ENCODE assay signal across 8 cellular contexts in genomic region chr19:58326914-58327726, GRCh38. TPM values are rescaled to one million over a fixed set of nuclear protein-coding genes. Genes with fewer than 3 reads are reported as not detected.
DNase-seq lines count a peak whose midpoint lies in the region; ATAC-seq and TF ChIP-seq lines count a peak whose summit lies in the region.

Gene ZSCAN22, plus strand, starts transcription at chr19:58326994. Its CDS starts 7,809 bp downstream, at chr19:58334803.

- H3K27me3 Mint-ChIP-seq in CD4-positive, CD25-positive, alpha-beta regulatory T cell: no peaks in the 10 kb centered on the region

- peaks cover 22% of the 10 kb centered on the region for H3K4me1 ChIP-seq in CD4-positive, CD25-positive, alpha-beta regulatory T cell (ENCODE audit: control insufficient read depth, insufficient read depth, low read length, poor library complexity, severe bottlenecking)
- peaks cover 19 to 23% of the 10 kb centered on the region in 2 donors for H3K4me1 ChIP-seq in duodenal mucosa (ENCODE audit: control insufficient read depth in 1 of 2, insufficient read depth in 2 of 2, low read length in 2 of 2)

- H3K36me3 Mint-ChIP-seq in CD4-positive, CD25-positive, alpha-beta regulatory T cell: peaks cover 4% of the 10 kb centered on the region

- peaks cover 0 to 7% (median 2%) of the 10 kb centered on the region in 4 donors for H3K4me1 Mint-ChIP-seq in CD4-positive, CD25-positive, alpha-beta regulatory T cell

- peak within 1 kb of the TSS; percentile 64 for H3K27ac ChIP-seq in CD4-positive, CD25-positive, alpha-beta regulatory T cell (ENCODE audit: insufficient read depth, low read length, poor library complexity, severe bottlenecking)
- H3K27ac ChIP-seq in duodenal mucosa (ENCODE audit: low read depth, low read length): peak within 1 kb of the TSS; percentile 79

- TF ChIP-seq CTCF in lower leg skin (IDR thresholded peaks at IDR 0.05): peak in 1 of 3 donors; percentile 7

- no peaks in the 10 kb centered on the region for H3K27me3 ChIP-seq in CD4-positive, CD25-positive, alpha-beta regulatory T cell (ENCODE audit: control insufficient read depth, insufficient read depth, low read length)
- H3K27me3 ChIP-seq in duodenal mucosa (ENCODE audit: control insufficient read depth in 1 of 2, insufficient read depth in 2 of 2, low read length in 2 of 2): no peaks in the 10 kb centered on the region

- H3K36me3 ChIP-seq in CD4-positive, CD25-positive, alpha-beta regulatory T cell (ENCODE audit: control insufficient read depth, insufficient read depth, low read length): no peaks in the 10 kb centered on the region
- H3K36me3 ChIP-seq in duodenal mucosa (ENCODE audit: control insufficient read depth in 1 of 2, insufficient read depth in 2 of 2, low read length in 2 of 2): peaks cover 0 to 6% of the 10 kb centered on the region in 2 donors

- peak within 1 kb of the TSS; percentile 80 to 83 for H3K9ac ChIP-seq in duodenal mucosa (ENCODE audit: low read depth in 1 of 2, low read length in 2 of 2)

- H3K27ac Mint-ChIP-seq in CD4-positive, CD25-positive, alpha-beta regulatory T cell: no peak within 1 kb of the TSS

- peak; percentile 83 to 94 (median 83) for DNase-seq in CD4-positive, CD25-positive, alpha-beta regulatory T cell
- peak; percentile 90 for DNase-seq in NCI-H526 treated with DMSO at 0.1 percent for 48 hours (lab: John Stamatoyannopoulos, UW)
- peak; percentile 72 to 87 for DNase-seq in activated CD4-positive, alpha-beta T cell treated with anti-CD3 and anti-CD28 coated beads, Interleukin-2, amount 50 U/mL, for 24 hours (ENCODE audit: low read depth in 1 of 2, low spot score in 1 of 2)
- peak; percentile 96 to 99 for DNase-seq in lower leg skin (ENCODE audit: low spot score in 2 of 2)
- peak; percentile 91 for DNase-seq in stimulated activated CD4-positive, alpha-beta T cell treated with anti-CD3 and anti-CD28 coated beads, Interleukin-4, amount 100 ng/mL, for 24 hours

- intact Hi-C loops in lower leg skin (cut with DNase I; ENCODE audit: low total_unique reads): no loop called here

- WGBS in lower leg skin, 2 donors: 0% methylated on average over 53 to 62 of the region's 62 CpGs

- H3K4me3 Mint-ChIP-seq in CD4-positive, CD25-positive, alpha-beta regulatory T cell: no peak within 1 kb of the TSS

- no peaks in the 10 kb centered on the region for H3K9me3 Mint-ChIP-seq in CD4-positive, CD25-positive, alpha-beta regulatory T cell

- H3K9me3 ChIP-seq in CD4-positive, CD25-positive, alpha-beta regulatory T cell (ENCODE audit: control insufficient read depth in 2 of 2, low read length in 2 of 2): no peaks in the 10 kb centered on the region
- H3K9me3 ChIP-seq in duodenal mucosa (ENCODE audit: control insufficient read depth in 1 of 2, low read length in 2 of 2): no peaks in the 10 kb centered on the region

- ATAC-seq in CD4-positive, CD25-positive, alpha-beta regulatory T cell (ENCODE audit: low read depth in 2 of 2): peak; percentile 95
- peak; percentile 89 for ATAC-seq in GM19395 (IDR thresholded peaks at IDR 0.05; ENCODE audit: unreplicated experiment)
- ATAC-seq in HG03520 (IDR thresholded peaks at IDR 0.05; ENCODE audit: unreplicated experiment): peak; percentile 79

- TF ChIP-seq POLR2A in lower leg skin (IDR thresholded peaks at IDR 0.05): no peak

- H3K4me3 ChIP-seq in CD4-positive, CD25-positive, alpha-beta regulatory T cell (ENCODE audit: low read depth, low read length): peak within 1 kb of the TSS; percentile 81
- H3K4me3 ChIP-seq in duodenal mucosa (ENCODE audit: low read depth in 1 of 2, low read length in 2 of 2) (peak within 1 kb of the TSS; percentile 93 to 99), lower leg skin (ENCODE audit: low read depth, poor library complexity, severe bottlenecking) (peak within 1 kb of the TSS; percentile 69)

RNA-seq across cellular contexts. Expression of gene ZSCAN22, which starts in this region (rescaled TPM):
- 2.1 TPM for total RNA-seq in CD4-positive, CD25-positive, alpha-beta regulatory T cell
- 1 to 10 TPM in 2 of 4 donors, under 1 TPM in 2; 0.31 to 2.6 (median 1.3) TPM for polyA plus RNA-seq in CD4-positive, CD25-positive, alpha-beta regulatory T cell
- 1 to 10 TPM; 4.8 to 7.7 (median 5.4) TPM for total RNA-seq in lower leg skin

Comparison
In these comparisons a context has a peak if more than half of its experiments do, and no peak if none do; other contexts are left out.
1. Peak in every context shown above with its lines: DNase-seq, ATAC-seq, H3K4me3 ChIP-seq and H3K27ac ChIP-seq.